In genomic region chr10:978826-979421, GRCh38 we compare ENCODE assay signal across 21 cellular contexts. TPM values are rescaled to one million over a fixed set of nuclear protein-coding genes. Genes with fewer than 3 reads are reported as not detected.
DNase-seq lines count a peak whose midpoint lies in the region; ATAC-seq, FAIRE-seq and TF ChIP-seq lines count a peak whose summit lies in the region.
"Had no signal": no experiment of that assay in that cellular context is flagged by ENCODE, and none has a peak within 500 bp of the region (broad histone marks: within the 10 kb centered on the region; RNA-seq: fewer than 3 reads in every experiment).

No MANE protein-coding gene starts in this region.

- no peaks in the 10 kb centered on the region for H3K4me1 ChIP-seq in breast epithelium
- H3K4me1 ChIP-seq in GM12878 (ENCODE audit: control insufficient read depth, insufficient read depth, low read length), result peaks cover 9% of the 10 kb centered on the region

- H3K27ac Mint-ChIP-seq in MCF 10A (ENCODE audit: low read depth, unreplicated experiment), result no peak overlapping the region
- H3K27ac Mint-ChIP-seq: H9 had no signal

- DNase-seq in MCF 10A (ENCODE audit: unreplicated experiment) (peak; percentile 16), breast epithelium (ENCODE audit: low spot score in 2 of 2) (no peak), LHCN-M2 (ENCODE audit: low read depth) (peak; percentile 8), GM12878 (ENCODE audit: low read depth, low spot score) (no peak), ACHN (no peak), NCI-H69 (lab: John Stamatoyannopoulos, UW) (no peak), NCI-H2107 (lab: John Stamatoyannopoulos, UW) (no peak)
- no peak for DNase-seq in activated naive CD4-positive, alpha-beta T cell (lab: John Stamatoyannopoulos, UW)
- DNase-seq: C1 segment of cervical spinal cord, DMS 273 treated with DMSO at 0.1 percent for 48 hours, H9, MG63, NCI-H187 treated with DMSO at 0.1 percent for 48 hours, NCI-H2171, NCI-H446, NCI-H748 treated with DMSO at 0.1 percent for 48 hours, PC-3, SW 1271 had no signal

- no peak for TF ChIP-seq RAD21 in GM12878 (IDR thresholded peaks at IDR 0.05; ENCODE audit: insufficient read depth, low read depth, low read length)

- no peaks in the 10 kb centered on the region for H3K27me3 ChIP-seq in breast epithelium
- no peaks in the 10 kb centered on the region for H3K27me3 ChIP-seq in GM12878 (replicated peaks in 1 of 2; ENCODE audit: control insufficient read depth in 2 of 2, insufficient read depth in 2 of 2, low read length in 1 of 2)
- H3K27me3 ChIP-seq: MG63, SJSA1 had no signal

- H3K27me3 Mint-ChIP-seq in MCF 10A (ENCODE audit: insufficient read depth, unreplicated experiment), result no peaks in the 10 kb centered on the region

- TF ChIP-seq EP300 in GM12878 (IDR thresholded peaks at IDR 0.05; ENCODE audit: borderline replicate concordance in 1 of 2, control insufficient read depth in 1 of 2, low read depth in 2 of 2, low read length in 2 of 2), result no peak

- no peak overlapping the region for H3K4me3 Mint-ChIP-seq in MCF 10A (ENCODE audit: unreplicated experiment)
- H3K4me3 Mint-ChIP-seq: H9 had no signal

- H3K36me3 ChIP-seq in breast epithelium (no peaks in the 10 kb centered on the region), GM12878 (ENCODE audit: control insufficient read depth in 2 of 2, insufficient read depth in 2 of 2, low read length in 1 of 2) (no peaks in the 10 kb centered on the region)
- H3K36me3 ChIP-seq: MG63 had no signal

- POLR2A ChIA-PET in MCF 10A (lab: Yijun Ruan, JAX) (interaction anchor here (0.9 to 1.5 kb wide), 2 partner anchors 9 to 21 kb away, joined by 3 to 4 read pairs; partner anchors contain the start of gene GTPBP4), GM12878 (lab: Charles Lee) (no interaction called here)

- H3K4me2 ChIP-seq in GM12878 (ENCODE audit: control insufficient read depth, insufficient read depth), result no peak overlapping the region
- H3K4me2 ChIP-seq: A549 had no signal

- H2AFZ ChIP-seq in GM12878 (ENCODE audit: control insufficient read depth, low read depth, low read length), result no peak overlapping the region

- 73% methylated on average over 2 of the region's 2 CpGs for WGBS in GM12878 (ENCODE audit: insufficient coverage, insufficient replicate concordance, low lambda C conversion rate, missing lambda C conversion rate)

- CTCF ChIA-PET in MCF 10A (lab: Yijun Ruan, JAX) (no interaction called here), GM12878 (lab: Yijun Ruan, JAX) (no interaction called here)

- RAD21 ChIA-PET in GM12878 (lab: Charles Lee; ENCODE audit: unreplicated experiment), result no interaction called here

- H3K9me3 Mint-ChIP-seq in MCF 10A (ENCODE audit: unreplicated experiment), result peaks cover 12% of the 10 kb centered on the region

- H3K9ac ChIP-seq in GM12878 (ENCODE audit: control insufficient read depth, insufficient read depth, low read length), result no peak overlapping the region

- no peaks in the 10 kb centered on the region for H3K79me2 ChIP-seq in GM12878 (ENCODE audit: control insufficient read depth, insufficient read depth, low read length)

- no TSS peak for BruUV-seq in MCF 10A (replicated peaks; lab: Mats Ljungman, UMichigan)
- BruUV-seq in GM12878 (replicated peaks; lab: Mats Ljungman, UMichigan), result no TSS peak

- H3K4me3 ChIP-seq in breast epithelium, result no peak overlapping the region
- no peak overlapping the region for H3K4me3 ChIP-seq in GM12878
- H3K4me3 ChIP-seq: A549, MG63, SJSA1 had no signal

- H3K27ac ChIP-seq in breast epithelium (no peak overlapping the region), GM12878 (ENCODE audit: control insufficient read depth, insufficient read depth) (no peak overlapping the region)
- H3K27ac ChIP-seq: A549, SJSA1 had no signal

- TF ChIP-seq POLR2A in breast epithelium (IDR thresholded peaks at IDR 0.05), result no peak
- TF ChIP-seq POLR2A in GM12878 (IDR thresholded peaks at IDR 0.05; ENCODE audit: low read depth, low read length), result no peak

- no peak for ATAC-seq in GM12878
- ATAC-seq: A549, PC-3 had no signal

- H4K20me1 ChIP-seq in GM12878 (ENCODE audit: control insufficient read depth, insufficient read depth), result no peaks in the 10 kb centered on the region

- H3K36me3 Mint-ChIP-seq in MCF 10A (ENCODE audit: insufficient read depth, unreplicated experiment), result peaks cover 12% of the 10 kb centered on the region

- no peak for TF ChIP-seq CTCF in MCF 10A (IDR thresholded peaks at IDR 0.05; ENCODE audit: unreplicated experiment)
- TF ChIP-seq CTCF in breast epithelium (IDR thresholded peaks at IDR 0.05), result no peak
- no peak for TF ChIP-seq CTCF in GM12878 (IDR thresholded peaks at IDR 0.05 in 2 of 3, conservative IDR thresholded peaks at IDR 0.05 in 1 of 3; ENCODE audit: control insufficient read depth in 2 of 3, extremely low read depth in 1 of 3, insufficient read depth in 1 of 3, low read depth in 3 of 3, low read length in 3 of 3)

- H3K4me1 Mint-ChIP-seq in MCF 10A (ENCODE audit: insufficient read depth, unreplicated experiment), result no peaks in the 10 kb centered on the region

- in situ Hi-C loops in GM12878 (cut with MboI) (no loop called here), ACHN (cut with HindIII; ENCODE audit: low pct_ligation_motif_present, low pct_unique_long_range_greater_than_20kb, low sequenced_read_pairs) (no loop called here)

- intact Hi-C loops in MCF 10A (cut with micrococcal nuclease) (no loop called here), breast epithelium (cut with DNase I; ENCODE audit: low total_unique reads) (no loop called here), GM12878 (cut with micrococcal nuclease; ENCODE audit: unreplicated experiment) (no loop called here)

- peak; percentile 18 for FAIRE-seq in GM12878 (lab: Jason Lieb, UNC)
- FAIRE-seq: A549, HTR-8/SVneo had no signal

- H3K9me3 ChIP-seq in breast epithelium (peaks cover 15 to 27% of the 10 kb centered on the region in 2 donors), GM12878 (replicated peaks; ENCODE audit: control insufficient read depth, insufficient read depth, low read length) (peaks cover 16% of the 10 kb centered on the region)

- SMC1A ChIA-PET in GM12878 (lab: Charles Lee; ENCODE audit: uncharacterized antibody, unreplicated experiment), result interaction anchor here (1.2 kb wide), 1 partner anchor 9 kb away, joined by 6 read pairs; the partner anchor contains the start of gene GTPBP4

RNA-seq across cellular contexts. Expression of gene GTPBP4, which starts 9.3 kb away (rescaled TPM):
- 138 and 142 TPM in 2 replicates for total RNA-seq in MCF 10A (2022)
- total RNA-seq in breast epithelium, result 10 to 100 TPM; 32.6 to 51.2 (median 50.8) TPM
- 50.1 and 57.2 TPM in 2 replicates for total RNA-seq in LHCN-M2 (2014; rRNA removed)
- polyA plus RNA-seq in LHCN-M2 (2012), result 37.0 TPM
- 89.9 and 93.0 TPM in 2 replicates for total RNA-seq in GM12878 (2013; cell fraction: nucleolus; rRNA removed)
- total RNA-seq in GM12878 (2014; rRNA removed), result 58.5 and 64.6 TPM in 2 replicates
- 88.7 and 89.6 TPM in 2 replicates for total RNA-seq in GM12878 (2014; rRNA removed; fragmentation: Illumina TruSeq; extraction: Trizol)
- total RNA-seq in GM12878 (2021), result 82.2 and 93.9 TPM in 2 replicates
- 24.6 TPM for polyA plus RNA-seq in GM12878 (2011; ENCODE audit: low read depth)
- polyA plus RNA-seq in GM12878 (2011; rRNA removed), result 62.0 and 68.8 TPM in 2 replicates
- polyA plus RNA-seq in GM12878 (2011; cell fraction: cytosol; rRNA removed), result 23.3 and 23.5 TPM in 2 replicates
- polyA plus RNA-seq in GM12878 (2011; cell fraction: nucleus; rRNA removed), result 45.3 and 63.4 TPM in 2 replicates
- polyA plus RNA-seq in GM12878 (2012), result 37.8 and 48.2 TPM in 2 replicates
- 74.9 and 99.3 TPM in 2 replicates for polyA plus RNA-seq in GM12878 (2014; fragmentation: Illumina TruSeq; extraction: Trizol)
- polyA plus RNA-seq in GM12878 (2014; fragmentation: Nextera tagmentation; extraction: Ambion mirVana), result 10 to 100 TPM; 60.3 to 68.0 TPM
- polyA plus RNA-seq in GM12878 (2014; rRNA removed), result 61.7 and 66.3 TPM in 2 replicates
- 100 to 1,000 TPM; 115 to 118 TPM for polyA plus RNA-seq in GM12878 (2016; fragmentation: Nextera tagmentation; extraction: Ambion mirVana)
- polyA minus RNA-seq in GM12878 (2011; rRNA and poly(A)+ RNA removed), result 34.4 and 44.0 TPM in 2 replicates
- polyA minus RNA-seq in GM12878 (2011; cell fraction: cytosol; rRNA and poly(A)+ RNA removed), result 9.5 and 14.7 TPM in 2 replicates
- polyA minus RNA-seq in GM12878 (2011; cell fraction: nucleus; rRNA and poly(A)+ RNA removed), result 28.4 and 54.9 TPM in 2 replicates

RNA-seq across cellular contexts. Expression of gene IDI2, which starts 46.7 kb away (rescaled TPM):
- not detected in 2 replicates for total RNA-seq in MCF 10A (2022)
- total RNA-seq in breast epithelium, result not detected
- not detected in 2 replicates for total RNA-seq in LHCN-M2 (2014; rRNA removed)
- not detected for polyA plus RNA-seq in LHCN-M2 (2012)
- total RNA-seq in GM12878 (2013; cell fraction: nucleolus; rRNA removed), result not detected in 2 replicates
- total RNA-seq in GM12878 (2014; rRNA removed), result not detected in 2 replicates
- not detected in 2 replicates for total RNA-seq in GM12878 (2014; rRNA removed; fragmentation: Illumina TruSeq; extraction: Trizol)
- total RNA-seq in GM12878 (2021), result not detected in 2 replicates
- not detected for polyA plus RNA-seq in GM12878 (2011; ENCODE audit: low read depth)
- polyA plus RNA-seq in GM12878 (2011; rRNA removed), result not detected in 2 replicates
- not detected in 2 replicates for polyA plus RNA-seq in GM12878 (2011; cell fraction: cytosol; rRNA removed)
- not detected in 2 replicates for polyA plus RNA-seq in GM12878 (2011; cell fraction: nucleus; rRNA removed)
- not detected in 2 replicates for polyA plus RNA-seq in GM12878 (2012)
- 0.06 TPM in 1 of 2 replicates, not detected in the other for polyA plus RNA-seq in GM12878 (2014; fragmentation: Illumina TruSeq; extraction: Trizol)
- polyA plus RNA-seq in GM12878 (2014; fragmentation: Nextera tagmentation; extraction: Ambion mirVana), result not detected
- polyA plus RNA-seq in GM12878 (2014; rRNA removed), result not detected in 2 replicates
- polyA plus RNA-seq in GM12878 (2016; fragmentation: Nextera tagmentation; extraction: Ambion mirVana), result not detected
- not detected in 2 replicates for polyA minus RNA-seq in GM12878 (2011; rRNA and poly(A)+ RNA removed)
- not detected in 2 replicates for polyA minus RNA-seq in GM12878 (2011; cell fraction: cytosol; rRNA and poly(A)+ RNA removed)
- not detected in 2 replicates for polyA minus RNA-seq in GM12878 (2011; cell fraction: nucleus; rRNA and poly(A)+ RNA removed)
- total RNA-seq: H9, PC-3, SJSA1 had no signal
- polyA plus RNA-seq: A549 had no signal

RNA-seq across cellular contexts. Expression of gene LARP4B, which starts 47.4 kb away (rescaled TPM):
- total RNA-seq in MCF 10A (2022) (127 and 131 TPM in 2 replicates), breast epithelium (10 to 100 TPM; 47.5 to 70.8 (median 68.5) TPM), LHCN-M2 (2014; rRNA removed) (30.5 and 32.6 TPM in 2 replicates), GM12878 (2014; rRNA removed) (47.6 and 50.2 TPM in 2 replicates), GM12878 (2014; rRNA removed; fragmentation: Illumina TruSeq; extraction: Trizol) (29.8 and 30.1 TPM in 2 replicates), GM12878 (2021) (109 and 119 TPM in 2 replicates)
- polyA plus RNA-seq in LHCN-M2 (2012), result 21.2 TPM
- 249 and 268 TPM in 2 replicates for total RNA-seq in GM12878 (2013; cell fraction: nucleolus; rRNA removed)
- 11.3 TPM for polyA plus RNA-seq in GM12878 (2011; ENCODE audit: low read depth)
- polyA plus RNA-seq in GM12878 (2011; rRNA removed) (49.2 and 65.8 TPM in 2 replicates), GM12878 (2014; fragmentation: Illumina TruSeq; extraction: Trizol) (32.1 and 38.9 TPM in 2 replicates), GM12878 (2014; fragmentation: Nextera tagmentation; extraction: Ambion mirVana) (10 to 100 TPM; 10.5 to 12.1 TPM), GM12878 (2014; rRNA removed) (51.0 and 53.5 TPM in 2 replicates), GM12878 (2016; fragmentation: Nextera tagmentation; extraction: Ambion mirVana) (10 to 100 TPM; 21.6 to 39.9 TPM)
- 42.1 and 45.3 TPM in 2 replicates for polyA plus RNA-seq in GM12878 (2011; cell fraction: cytosol; rRNA removed)
- 116 and 127 TPM in 2 replicates for polyA plus RNA-seq in GM12878 (2011; cell fraction: nucleus; rRNA removed)
- 28.3 and 32.4 TPM in 2 replicates for polyA plus RNA-seq in GM12878 (2012)
- polyA minus RNA-seq in GM12878 (2011; rRNA and poly(A)+ RNA removed), result 91.2 and 92.1 TPM in 2 replicates
- 36.3 and 36.9 TPM in 2 replicates for polyA minus RNA-seq in GM12878 (2011; cell fraction: cytosol; rRNA and poly(A)+ RNA removed)
- polyA minus RNA-seq in GM12878 (2011; cell fraction: nucleus; rRNA and poly(A)+ RNA removed), result 69.2 and 120 TPM in 2 replicates

Comparison
In these comparisons a context has a peak if more than half of its experiments do, and no peak if none do; other contexts are left out.
1. DNase-seq: peak in MCF 10A (single experiment) and LHCN-M2 (single experiment); none in breast epithelium (0 of 2), GM12878 (single experiment), ACHN (single experiment), NCI-H69 (single experiment), activated naive CD4-positive, alpha-beta T cell (0 of 4) and NCI-H2107 (single experiment).